Comparison of ENCODE assay signal across 9 cellular contexts in the genomic region with DNA sequence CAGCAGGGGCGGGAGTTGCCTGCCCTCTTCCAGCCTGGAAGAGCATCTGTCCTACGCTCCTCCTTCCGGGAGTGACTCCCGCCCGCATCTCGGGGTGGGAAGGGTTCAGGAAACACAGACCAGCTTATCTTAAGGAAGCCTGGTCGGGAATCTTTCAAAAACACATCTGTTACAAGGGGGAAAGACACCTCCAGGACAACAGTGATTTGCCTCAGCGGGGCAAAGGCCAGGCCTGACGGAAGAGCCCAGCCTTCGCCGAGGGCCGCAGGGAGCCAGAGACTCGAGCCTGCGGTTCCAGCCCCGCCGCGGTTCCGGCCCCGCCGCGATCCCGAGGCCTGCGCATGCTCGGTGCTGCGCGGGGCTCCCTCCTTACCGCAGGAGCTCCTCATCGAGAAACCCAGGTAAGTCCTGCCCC. TPM values are rescaled to one million over a fixed set of nuclear protein-coding genes. Genes with fewer than 3 reads are reported as not detected.
DNase-seq lines count a peak whose midpoint lies in the region; ATAC-seq and TF ChIP-seq lines count a peak whose summit lies in the region.
"Had no signal": no experiment of that assay in that cellular context is flagged by ENCODE, and none has a peak within 500 bp of the region (broad histone marks: within the 10 kb centered on the region; RNA-seq: fewer than 3 reads in every experiment).

No MANE protein-coding gene starts in this region.

- H3K4me1 ChIP-seq in right cardiac atrium (ENCODE audit: control insufficient read depth, insufficient read depth, low read length), result no peaks in the 10 kb centered on the region
- H3K4me1 ChIP-seq in smooth muscle cell (ENCODE audit: low read depth), result peaks cover 8% of the 10 kb centered on the region

- no peak overlapping the region for H2AFZ ChIP-seq in smooth muscle cell (ENCODE audit: low read depth)

- H3K27me3 ChIP-seq in right cardiac atrium (ENCODE audit: control insufficient read depth, insufficient read depth), result no peaks in the 10 kb centered on the region
- H3K27me3 ChIP-seq in smooth muscle cell (ENCODE audit: low read depth), result no peaks in the 10 kb centered on the region

- ATAC-seq in right cardiac atrium (peak; percentile 86 to 87), GM21526 (IDR thresholded peaks at IDR 0.05; ENCODE audit: low FRiP score, unreplicated experiment) (no peak)

- no peaks in the 10 kb centered on the region for H4K20me1 ChIP-seq in smooth muscle cell (ENCODE audit: low read depth)

- H3K36me3 ChIP-seq in smooth muscle cell (ENCODE audit: low read depth), result no peaks in the 10 kb centered on the region

- no peak overlapping the region for H3K27ac ChIP-seq in right cardiac atrium (ENCODE audit: low read length)
- no peak overlapping the region for H3K27ac ChIP-seq in smooth muscle cell (ENCODE audit: low read depth)
- H3K27ac ChIP-seq: VCaP had no signal

- H3K4me2 ChIP-seq in smooth muscle cell, result no peak overlapping the region

- intact Hi-C loops in right cardiac atrium (cut with DNase I), result no loop called here

- H3F3A ChIP-seq in smooth muscle cell (ENCODE audit: low read depth), result no peaks in the 10 kb centered on the region

- no peak for TF ChIP-seq CTCF in smooth muscle cell (IDR thresholded peaks at IDR 0.05; ENCODE audit: borderline replicate concordance, insufficient read depth, poor library complexity, severe bottlenecking)

- DNase-seq in LoVo (ENCODE audit: low spot score), result peak; percentile 67
- peak; percentile 36 for DNase-seq in activated naive CD4-positive, alpha-beta T cell treated with anti-CD3 and anti-CD28 coated beads, Interleukin-2, amount 50 U/mL, for 16 hours
- peak; percentile 36 to 77 (median 68) for DNase-seq in right cardiac atrium
- peak; percentile 2 to 8 for DNase-seq in stimulated activated CD8-positive, alpha-beta memory T cell treated with anti-CD3 and anti-CD28 coated beads, Interleukin-7, amount 100 ng/mL, for 1 hour (ENCODE audit: low read depth in 2 of 2)
- DNase-seq in globus pallidus (ENCODE audit: low spot score), result no peak
- DNase-seq in smooth muscle cell (lab: John Stamatoyannopoulos, UW; ENCODE audit: unreplicated experiment), result no peak
- DNase-seq in DMS114 treated with DMSO at 0.1 percent for 48 hours (lab: John Stamatoyannopoulos, UW; ENCODE audit: unreplicated experiment), result no peak

- H3K9me3 ChIP-seq in right cardiac atrium (ENCODE audit: control insufficient read depth, low read length) (no peaks in the 10 kb centered on the region), smooth muscle cell (replicated peaks; ENCODE audit: low read depth) (no peaks in the 10 kb centered on the region)

- WGBS in right cardiac atrium, result 23% methylated on average over 28 of the region's 28 CpGs
- 87% methylated on average over 28 of the region's 28 CpGs for WGBS in smooth muscle cell (ENCODE audit: low lambda C conversion rate)

- no peaks in the 10 kb centered on the region for H3K79me2 ChIP-seq in smooth muscle cell (ENCODE audit: low read depth)

- no peak overlapping the region for H3K9ac ChIP-seq in smooth muscle cell (ENCODE audit: low read depth)

- H3K4me3 ChIP-seq in right cardiac atrium (ENCODE audit: low read length) (peak overlapping the region; percentile 54), smooth muscle cell (no peak overlapping the region)

RNA-seq across cellular contexts. Expression of gene TGIF1, which starts 38.1 kb away (rescaled TPM):
- total RNA-seq in right cardiac atrium (10 to 100 TPM; 11.4 to 19.2 (median 12.8) TPM), smooth muscle cell (143 and 165 TPM in 2 replicates)
- polyA plus RNA-seq in right cardiac atrium (12.1 TPM), smooth muscle cell (96.7 and 127 TPM in 2 replicates)

Comparison
In these comparisons a context has a peak if more than half of its experiments do, and no peak if none do; other contexts are left out.
1. DNase-seq: peak in LoVo (single experiment), activated naive CD4-positive, alpha-beta T cell treated with anti-CD3 and anti-CD28 coated beads, Interleukin-2, amount 50 U/mL, for 16 hours (single experiment), right cardiac atrium (3 of 3) and stimulated activated CD8-positive, alpha-beta memory T cell treated with anti-CD3 and anti-CD28 coated beads, Interleukin-7, amount 100 ng/mL, for 1 hour (2 of 2); none in globus pallidus (single experiment), smooth muscle cell (single experiment) and DMS114 treated with DMSO at 0.1 percent for 48 hours (single experiment).